ENCODE assay signal across 18 cellular contexts in the genomic region with DNA sequence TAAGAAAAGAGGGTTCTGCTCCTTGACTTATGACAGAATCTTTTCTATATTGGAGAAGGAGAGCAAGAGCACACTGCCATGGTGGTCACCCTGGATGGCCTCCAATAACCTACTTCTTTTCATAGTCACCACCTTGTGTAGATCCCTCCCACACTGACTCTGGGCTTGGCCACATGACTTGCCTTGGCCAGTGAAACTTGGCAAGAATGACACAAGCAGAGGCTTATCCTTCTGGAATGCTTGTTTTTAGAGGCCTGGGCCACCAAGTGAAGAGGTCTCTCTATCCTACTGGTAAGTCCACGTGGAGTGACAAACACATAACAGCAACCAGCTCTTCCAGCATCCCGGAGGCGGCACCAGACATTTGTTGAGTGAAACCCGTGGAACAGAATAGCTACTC.
"Had no signal": no experiment of that assay in that cellular context is flagged by ENCODE, and none has a peak within 500 bp of the region (broad histone marks: within the 10 kb centered on the region; RNA-seq: fewer than 3 reads in every experiment).

No MANE protein-coding gene starts in this region.

- DNase-seq: dermis blood vessel endothelial cell; erythroblast; left lung; lower lobe of right lung; natural killer cell; ovary; sigmoid colon; stimulated activated CD4-positive, alpha-beta T cell treated with anti-CD3 and anti-CD28 coated beads, Interleukin-2, amount 100 ng/mL, for 24 hours; stimulated activated CD4-positive, alpha-beta T cell treated with anti-CD3 and anti-CD28 coated beads, Interleukin-4, amount 100 ng/mL, for 4 hours; stimulated activated naive B cell treated with anti-CD40 and anti-IgM and Interleukin-4, amounts not matched to agents 10 μg/mL and 1 μg/mL and 100 μg/mL, for 72 hours; stimulated activated naive CD8-positive, alpha-beta T cell treated with anti-CD3 and anti-CD28 coated beads, Interleukin-15, amount 100 ng/mL, for 72 hours; testis; upper lobe of right lung had no signal

- ATAC-seq: gastroesophageal sphincter; left lung; lower lobe of right lung; natural killer cell; stimulated activated naive B cell treated with anti-CD40 and anti-IgM and Interleukin-4, amounts not matched to agents 10 μg/mL and 1 μg/mL and 100 μg/mL, for 72 hours; stimulated activated naive CD8-positive, alpha-beta T cell treated with anti-CD3 and anti-CD28 coated beads, Interleukin-15, amount 100 ng/mL, for 72 hours; upper lobe of right lung had no signal

- H3K4me3 ChIP-seq: gastroesophageal sphincter, left lung, lower lobe of right lung, ovary, right atrium auricular region, sigmoid colon, skin epidermis, testis, tibial nerve, upper lobe of right lung, vagina had no signal
